1 cellular context compared by ENCODE assay signal in genomic region chr2:217941339-217941738, GRCh38.
TF ChIP-seq lines count a peak whose summit lies in the region.

No MANE protein-coding gene starts in this region.

TF ChIP-seq in SK-N-SH, 30 proteins besides CTCF, POLR2A, EP300 and RAD21 (continued from another document):
- TF ChIP-seq, protein P1, sequence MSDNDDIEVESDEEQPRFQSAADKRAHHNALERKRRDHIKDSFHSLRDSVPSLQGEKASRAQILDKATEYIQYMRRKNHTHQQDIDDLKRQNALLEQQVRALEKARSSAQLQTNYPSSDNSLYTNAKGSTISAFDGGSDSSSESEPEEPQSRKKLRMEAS (IDR thresholded peaks at IDR 0.05; ENCODE audit: low read depth): no peak
TF ChIP-seq in SK-N-SH: peak in this region for 0.
